In the genomic region with DNA sequence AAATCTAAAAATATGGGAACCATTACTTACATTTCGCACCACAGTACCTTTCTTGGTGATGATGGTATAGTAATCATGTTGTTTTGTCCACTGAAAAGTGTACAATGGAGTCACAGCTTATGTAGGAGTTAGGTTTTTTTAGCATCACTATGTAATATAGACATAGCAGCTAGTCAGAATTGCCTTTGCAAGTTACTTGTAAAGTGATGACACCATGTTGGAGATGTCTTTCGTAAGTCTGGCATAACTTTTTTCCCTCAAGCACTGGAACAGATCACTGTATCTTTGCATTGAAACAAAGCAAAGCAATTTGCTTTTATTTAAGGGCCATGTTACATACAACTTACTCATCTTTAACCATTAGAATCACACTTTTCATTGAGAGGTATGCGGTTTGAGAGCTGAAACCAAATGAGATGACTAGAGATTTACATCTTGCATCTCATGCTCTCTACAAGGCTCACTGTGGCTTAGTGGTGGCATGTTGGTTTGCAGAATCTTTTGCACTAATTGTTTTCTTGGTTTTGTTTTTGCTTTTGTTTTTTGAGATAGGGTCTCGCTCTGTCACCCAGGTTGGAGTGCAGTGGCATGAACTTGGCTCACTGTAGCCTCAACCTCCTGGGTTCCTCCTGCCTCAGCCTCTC, we compare ENCODE assay signal across 18 cellular contexts. TPM values are rescaled to one million over a fixed set of nuclear protein-coding genes. Genes with fewer than 3 reads are reported as not detected.
DNase-seq lines count a peak whose midpoint lies in the region; ATAC-seq and TF ChIP-seq lines count a peak whose summit lies in the region.
"Had no signal": no experiment of that assay in that cellular context is flagged by ENCODE, and none has a peak within 500 bp of the region (broad histone marks: within the 10 kb centered on the region; RNA-seq: fewer than 3 reads in every experiment).

No MANE protein-coding gene starts in this region.

- peaks cover 0 to 8% of the 10 kb centered on the region in 2 donors for H3K36me3 Mint-ChIP-seq in activated T-cell treated with anti-CD3 and anti-CD28 coated beads, Interleukin-2, amount 50 U/mL, for 72 hours (ENCODE audit: insufficient read depth in 2 of 2)
- H3K36me3 Mint-ChIP-seq in activated T-helper 2 cell treated with anti-CD3 and anti-CD28 coated beads, Interferon-gamma antibody, Interleukin-2, Interleukin-4, amounts not matched to agents 10 μg/mL and 5 μg/mL and 100 μg/mL, durations not matched to agents 14 hours and 24 hours and 36 hours (ENCODE audit: low read depth) = peaks cover 58% of the 10 kb centered on the region
- peaks cover 29% of the 10 kb centered on the region for H3K36me3 Mint-ChIP-seq in natural killer cell treated with Interleukin-12 subunit alpha and Interleukin-12 subunit beta and Interleukin-15 and Interleukin-18, amount 100 ng/mL, for 72 hours

- H3K9me3 Mint-ChIP-seq in activated T-cell treated with anti-CD3 and anti-CD28 coated beads, Interleukin-2, amount 50 U/mL, for 72 hours = no peaks in the 10 kb centered on the region
- no peaks in the 10 kb centered on the region for H3K9me3 Mint-ChIP-seq in activated T-helper 2 cell treated with anti-CD3 and anti-CD28 coated beads, Interferon-gamma antibody, Interleukin-2, Interleukin-4, amounts not matched to agents 10 μg/mL and 5 μg/mL and 100 μg/mL, durations not matched to agents 14 hours and 24 hours and 36 hours
- H3K9me3 Mint-ChIP-seq in natural killer cell treated with Interleukin-12 subunit alpha and Interleukin-12 subunit beta and Interleukin-15 and Interleukin-18, amount 100 ng/mL, for 72 hours = no peaks in the 10 kb centered on the region
- H3K9me3 Mint-ChIP-seq: CD14-positive monocyte, H9 had no signal

- peak; percentile 77 to 90 for ATAC-seq in activated T-cell treated with anti-CD3 and anti-CD28 coated beads, Interleukin-2, amount 50 U/mL, for 72 hours (replicated peaks in 1 of 2)
- ATAC-seq in HG03439 (IDR thresholded peaks at IDR 0.05; ENCODE audit: unreplicated experiment) = peak; percentile 56
- peak; percentile 89 to 92 for ATAC-seq in natural killer cell treated with Interleukin-12 subunit alpha and Interleukin-12 subunit beta and Interleukin-15 and Interleukin-18, amount 100 ng/mL, for 72 hours
- ATAC-seq in GM21526 (IDR thresholded peaks at IDR 0.05; ENCODE audit: low FRiP score, unreplicated experiment) = no peak

- H3K4me3 Mint-ChIP-seq in activated T-cell treated with anti-CD3 and anti-CD28 coated beads, Interleukin-2, amount 50 U/mL, for 72 hours = no peak overlapping the region
- H3K4me3 Mint-ChIP-seq in activated T-helper 2 cell treated with anti-CD3 and anti-CD28 coated beads, Interferon-gamma antibody, Interleukin-2, Interleukin-4, amounts not matched to agents 10 μg/mL and 5 μg/mL and 100 μg/mL, durations not matched to agents 14 hours and 24 hours and 36 hours (ENCODE audit: low read depth) = no peak overlapping the region
- no peak overlapping the region for H3K4me3 Mint-ChIP-seq in natural killer cell treated with Interleukin-12 subunit alpha and Interleukin-12 subunit beta and Interleukin-15 and Interleukin-18, amount 100 ng/mL, for 72 hours
- H3K4me3 Mint-ChIP-seq: CD14-positive monocyte, H9 had no signal

- intact Hi-C loops in activated T-helper 2 cell treated with anti-CD3 and anti-CD28 coated beads, Interferon-gamma antibody, Interleukin-2, Interleukin-4, amounts not matched to agents 10 μg/mL and 5 μg/mL and 100 μg/mL, durations not matched to agents 14 hours and 24 hours and 36 hours (cut with micrococcal nuclease) = no loop called here
- intact Hi-C loops in lower leg skin (cut with DNase I; ENCODE audit: low total_unique reads) = no loop called here

- 83 to 90% methylated on average over 4 of the region's 4 CpGs for WGBS in lower leg skin, 2 donors

- H3K4me1 Mint-ChIP-seq in activated T-cell treated with anti-CD3 and anti-CD28 coated beads, Interleukin-2, amount 50 U/mL, for 72 hours (ENCODE audit: low read depth) = peaks cover 5% of the 10 kb centered on the region
- peaks cover 20% of the 10 kb centered on the region for H3K4me1 Mint-ChIP-seq in activated T-helper 2 cell treated with anti-CD3 and anti-CD28 coated beads, Interferon-gamma antibody, Interleukin-2, Interleukin-4, amounts not matched to agents 10 μg/mL and 5 μg/mL and 100 μg/mL, durations not matched to agents 14 hours and 24 hours and 36 hours (ENCODE audit: low read depth)
- peaks cover 3 to 13% of the 10 kb centered on the region in 2 donors for H3K4me1 Mint-ChIP-seq in natural killer cell treated with Interleukin-12 subunit alpha and Interleukin-12 subunit beta and Interleukin-15 and Interleukin-18, amount 100 ng/mL, for 72 hours (ENCODE audit: low read depth in 2 of 2)
- H3K4me1 Mint-ChIP-seq: CD14-positive monocyte, H9 had no signal

- H3K4me3 ChIP-seq in lower leg skin (ENCODE audit: low read depth, poor library complexity, severe bottlenecking) = no peak overlapping the region

- DNase-seq in activated T-cell treated with anti-CD3 and anti-CD28 coated beads, Interleukin-2, amount 50 U/mL, for 72 hours = peak in 1 of 2 donors; percentile 19
- DNase-seq in activated T-cell treated with anti-CD3 and anti-CD28 coated beads for 4 hours (no peak), HuH-7 (ENCODE audit: low spot score) (no peak), lower leg skin (ENCODE audit: low spot score in 2 of 2) (no peak)
- DNase-seq in activated T-helper 2 cell treated with anti-CD3 and anti-CD28 coated beads, Interferon-gamma antibody, Interleukin-2, Interleukin-4, amounts not matched to agents 10 μg/mL and 5 μg/mL and 100 μg/mL, durations not matched to agents 14 hours and 24 hours and 36 hours (ENCODE audit: low spot score) = no peak
- DNase-seq in natural killer cell treated with Interleukin-12 subunit alpha and Interleukin-12 subunit beta and Interleukin-15 and Interleukin-18, amount 100 ng/mL, for 72 hours (ENCODE audit: low spot score) = no peak
- DNase-seq: DMS79, H9, NCI-H1417, NCI-H187, NCI-H2107, NCI-H510A, NCI-H748 treated with DMSO at 0.1 percent for 48 hours, Right ventricle myocardium superior, SK-N-SH had no signal

- no peak for TF ChIP-seq CTCF in lower leg skin (IDR thresholded peaks at IDR 0.05)

- TF ChIP-seq POLR2A in lower leg skin (IDR thresholded peaks at IDR 0.05) = no peak

- H3K27ac Mint-ChIP-seq in activated T-cell treated with anti-CD3 and anti-CD28 coated beads, Interleukin-2, amount 50 U/mL, for 72 hours = no peak overlapping the region
- H3K27ac Mint-ChIP-seq in activated T-helper 2 cell treated with anti-CD3 and anti-CD28 coated beads, Interferon-gamma antibody, Interleukin-2, Interleukin-4, amounts not matched to agents 10 μg/mL and 5 μg/mL and 100 μg/mL, durations not matched to agents 14 hours and 24 hours and 36 hours = peak overlapping the region; percentile 16
- no peak overlapping the region for H3K27ac Mint-ChIP-seq in natural killer cell treated with Interleukin-12 subunit alpha and Interleukin-12 subunit beta and Interleukin-15 and Interleukin-18, amount 100 ng/mL, for 72 hours
- H3K27ac Mint-ChIP-seq: CD14-positive monocyte, H9 had no signal

- H3K27me3 Mint-ChIP-seq in activated T-cell treated with anti-CD3 and anti-CD28 coated beads, Interleukin-2, amount 50 U/mL, for 72 hours (ENCODE audit: low read depth) = no peaks in the 10 kb centered on the region
- H3K27me3 Mint-ChIP-seq in activated T-helper 2 cell treated with anti-CD3 and anti-CD28 coated beads, Interferon-gamma antibody, Interleukin-2, Interleukin-4, amounts not matched to agents 10 μg/mL and 5 μg/mL and 100 μg/mL, durations not matched to agents 14 hours and 24 hours and 36 hours (ENCODE audit: low read depth) = no peaks in the 10 kb centered on the region
- H3K27me3 Mint-ChIP-seq in natural killer cell treated with Interleukin-12 subunit alpha and Interleukin-12 subunit beta and Interleukin-15 and Interleukin-18, amount 100 ng/mL, for 72 hours = no peaks in the 10 kb centered on the region

RNA-seq across cellular contexts. Expression of a gene that starts 18.3 kb away (rescaled TPM):
- total RNA-seq in activated T-cell treated with anti-CD3 and anti-CD28 coated beads, Interleukin-2, amount 50 U/mL, for 72 hours = 10 to 100 TPM; 15.0 to 18.8 TPM
- 13.6 and 14.1 TPM in 2 replicates for total RNA-seq in activated T-helper 2 cell treated with anti-CD3 and anti-CD28 coated beads, Interferon-gamma antibody, Interleukin-2, Interleukin-4, amounts not matched to agents 10 μg/mL and 5 μg/mL and 100 μg/mL, durations not matched to agents 14 hours and 24 hours and 36 hours
- total RNA-seq in natural killer cell treated with Interleukin-12 subunit alpha and Interleukin-12 subunit beta and Interleukin-15 and Interleukin-18, amount 100 ng/mL, for 72 hours = 10 to 100 TPM; 14.7 to 17.9 TPM
- 10 to 100 TPM; 21.7 to 34.1 (median 22.5) TPM for total RNA-seq in lower leg skin
